ENCODE assay signal across 1 cellular context in the genomic region with DNA sequence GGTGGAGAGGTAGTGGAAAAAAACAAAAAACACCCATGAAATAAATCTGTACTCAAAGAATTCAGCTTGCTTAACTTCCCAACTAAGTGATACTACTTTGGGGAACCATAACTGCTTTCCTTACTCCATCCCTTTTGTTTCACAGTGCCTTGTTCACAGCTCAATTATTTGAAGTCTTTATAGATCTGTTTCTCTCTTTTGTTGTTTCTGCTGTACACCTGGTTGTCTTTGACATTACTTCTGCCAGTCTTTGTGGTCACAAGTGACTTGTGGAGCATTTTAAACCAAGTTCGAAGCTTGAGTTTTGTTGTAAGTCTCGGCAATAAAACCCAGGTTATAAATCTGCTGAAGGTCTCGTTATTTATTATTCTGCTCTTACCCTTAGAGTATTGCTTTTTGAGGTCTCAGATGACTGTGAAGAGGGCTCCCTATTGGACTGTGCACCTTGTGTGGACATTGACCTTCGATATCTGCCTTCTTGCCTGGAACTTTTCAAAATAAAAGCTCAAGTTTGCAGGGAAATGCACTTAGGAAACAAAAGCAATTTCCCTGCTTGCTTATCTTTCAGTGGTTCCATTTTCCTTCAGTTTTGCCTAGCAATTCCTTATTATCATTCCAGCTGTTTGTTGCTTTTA.
A peak's percentile ranks its signal among the peaks of the same experiment; 100 is the strongest.
TF ChIP-seq lines count a peak whose summit lies in the region.

No MANE protein-coding gene starts in this region.

TF ChIP-seq in HepG2, 621 proteins besides CTCF, POLR2A, EP300 and RAD21 (continued from another document):
- TF ChIP-seq, protein P1, sequence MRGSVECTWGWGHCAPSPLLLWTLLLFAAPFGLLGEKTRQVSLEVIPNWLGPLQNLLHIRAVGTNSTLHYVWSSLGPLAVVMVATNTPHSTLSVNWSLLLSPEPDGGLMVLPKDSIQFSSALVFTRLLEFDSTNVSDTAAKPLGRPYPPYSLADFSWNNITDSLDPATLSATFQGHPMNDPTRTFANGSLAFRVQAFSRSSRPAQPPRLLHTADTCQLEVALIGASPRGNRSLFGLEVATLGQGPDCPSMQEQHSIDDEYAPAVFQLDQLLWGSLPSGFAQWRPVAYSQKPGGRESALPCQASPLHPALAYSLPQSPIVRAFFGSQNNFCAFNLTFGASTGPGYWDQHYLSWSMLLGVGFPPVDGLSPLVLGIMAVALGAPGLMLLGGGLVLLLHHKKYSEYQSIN (CRISPR knock-in tag; IDR thresholded peaks at IDR 0.05; ENCODE audit: borderline replicate concordance): no peak
- no peak for TF ChIP-seq GFI1 (CRISPR knock-in tag; IDR thresholded peaks at IDR 0.05; ENCODE audit: borderline replicate concordance)
- no peak for TF ChIP-seq FOXM1 (CRISPR knock-in tag; IDR thresholded peaks at IDR 0.05)
- no peak for TF ChIP-seq ZNF280D (CRISPR knock-in tag; IDR thresholded peaks at IDR 0.05)
- 0 out of 2 replicates have a peak, but pooled peaks have one; percentile 48 for TF ChIP-seq ZSCAN9 (CRISPR knock-in tag; IDR thresholded peaks at IDR 0.05; ENCODE audit: borderline replicate concordance)
- TF ChIP-seq, protein P2, sequence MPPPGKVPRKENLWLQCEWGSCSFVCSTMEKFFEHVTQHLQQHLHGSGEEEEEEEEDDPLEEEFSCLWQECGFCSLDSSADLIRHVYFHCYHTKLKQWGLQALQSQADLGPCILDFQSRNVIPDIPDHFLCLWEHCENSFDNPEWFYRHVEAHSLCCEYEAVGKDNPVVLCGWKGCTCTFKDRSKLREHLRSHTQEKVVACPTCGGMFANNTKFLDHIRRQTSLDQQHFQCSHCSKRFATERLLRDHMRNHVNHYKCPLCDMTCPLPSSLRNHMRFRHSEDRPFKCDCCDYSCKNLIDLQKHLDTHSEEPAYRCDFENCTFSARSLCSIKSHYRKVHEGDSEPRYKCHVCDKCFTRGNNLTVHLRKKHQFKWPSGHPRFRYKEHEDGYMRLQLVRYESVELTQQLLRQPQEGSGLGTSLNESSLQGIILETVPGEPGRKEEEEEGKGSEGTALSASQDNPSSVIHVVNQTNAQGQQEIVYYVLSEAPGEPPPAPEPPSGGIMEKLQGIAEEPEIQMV (CRISPR knock-in tag; IDR thresholded peaks at IDR 0.05; ENCODE audit: low read depth): no peak
- peak; percentile 66; the same call in 1 of the 2 replicates for TF ChIP-seq GATAD2A (CRISPR knock-in tag; IDR thresholded peaks at IDR 0.05)
- no peak for TF ChIP-seq HHEX (CRISPR knock-in tag; IDR thresholded peaks at IDR 0.05)
- TF ChIP-seq, protein P3, sequence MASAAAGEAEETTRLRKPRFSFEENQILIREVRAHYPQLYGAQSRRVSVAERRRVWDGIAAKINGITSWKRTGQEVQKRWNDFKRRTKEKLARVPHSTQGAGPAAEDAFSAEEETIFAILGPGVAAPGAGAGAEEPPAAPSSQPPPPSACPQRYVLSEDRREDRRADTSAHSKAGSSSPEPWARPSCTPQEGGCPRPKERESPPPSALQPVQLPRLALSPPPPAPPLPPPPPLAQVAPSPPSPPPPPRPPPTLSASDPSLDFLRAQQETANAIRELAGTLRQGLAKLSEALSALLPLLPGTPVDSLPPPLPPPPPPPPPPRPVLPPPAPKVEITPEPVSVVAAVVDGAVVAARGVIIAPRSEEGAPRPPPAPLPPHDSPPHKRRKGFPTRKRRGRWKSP (CRISPR knock-in tag; IDR thresholded peaks at IDR 0.05): no peak
- TF ChIP-seq ZNF816 (CRISPR knock-in tag; IDR thresholded peaks at IDR 0.05; ENCODE audit: borderline replicate concordance): no peak
- TF ChIP-seq REL (CRISPR knock-in tag; conservative IDR thresholded peaks at IDR 0.05): no peak
- no peak for TF ChIP-seq RBAK (CRISPR knock-in tag; IDR thresholded peaks at IDR 0.05)
- no peak for TF ChIP-seq ARNT2 (CRISPR knock-in tag; IDR thresholded peaks at IDR 0.05; ENCODE audit: low read depth)
- no peak for TF ChIP-seq SOX6 (IDR thresholded peaks at IDR 0.05)
- TF ChIP-seq SOX6 (CRISPR knock-in tag; IDR thresholded peaks at IDR 0.05): peak; percentile 47; the same call in 1 of the 2 replicates
- TF ChIP-seq WIZ (CRISPR knock-in tag; IDR thresholded peaks at IDR 0.05): no peak
- TF ChIP-seq ZNF564 (CRISPR knock-in tag; IDR thresholded peaks at IDR 0.05): no peak
- TF ChIP-seq ZSCAN25 (CRISPR knock-in tag; IDR thresholded peaks at IDR 0.05): no peak
- TF ChIP-seq ZNF841 (CRISPR knock-in tag; IDR thresholded peaks at IDR 0.05; ENCODE audit: borderline replicate concordance): no peak
- no peak for TF ChIP-seq SNAPC4 (CRISPR knock-in tag; IDR thresholded peaks at IDR 0.05)
- TF ChIP-seq HOXD1 (CRISPR knock-in tag; IDR thresholded peaks at IDR 0.05): no peak
- peak; percentile 73; the same call in 1 of the 2 replicates for TF ChIP-seq HMG20A (CRISPR knock-in tag; IDR thresholded peaks at IDR 0.05; ENCODE audit: borderline replicate concordance)
- TF ChIP-seq MZF1 (CRISPR knock-in tag; IDR thresholded peaks at IDR 0.05; ENCODE audit: borderline replicate concordance): no peak
- TF ChIP-seq ZBTB21 (CRISPR knock-in tag; IDR thresholded peaks at IDR 0.05): no peak
- no peak for TF ChIP-seq NR2F6 (IDR thresholded peaks at IDR 0.05)
- no peak for TF ChIP-seq NR2F6 (CRISPR knock-in tag; IDR thresholded peaks at IDR 0.05)
- no peak for TF ChIP-seq ZNF780A (CRISPR knock-in tag; IDR thresholded peaks at IDR 0.05)
